Comparison of ENCODE assay signal across 13 cellular contexts in the genomic region with DNA sequence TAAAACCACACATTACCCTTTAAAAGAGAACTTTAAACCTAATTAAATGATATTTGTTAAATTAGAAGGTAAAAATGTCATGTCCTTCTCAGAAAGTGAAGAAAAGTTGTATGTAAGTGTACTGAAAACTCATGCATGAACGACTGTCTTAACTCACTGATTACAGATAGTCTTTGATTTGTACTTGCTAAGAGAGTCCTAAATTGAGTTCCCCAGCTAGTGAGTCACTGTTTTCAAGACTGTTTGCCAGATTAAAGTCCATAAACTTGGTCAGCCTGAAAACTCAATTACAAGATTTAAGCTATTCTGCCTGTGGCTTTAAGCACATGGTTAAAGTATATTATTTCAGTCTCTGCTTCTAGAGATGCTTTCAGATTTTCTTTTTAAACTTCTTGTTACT.
A peak's percentile ranks its signal among the peaks of the same experiment; 100 is the strongest.
DNase-seq lines count a peak whose midpoint lies in the region; ATAC-seq, FAIRE-seq and TF ChIP-seq lines count a peak whose summit lies in the region.
"Had no signal": no experiment of that assay in that cellular context is flagged by ENCODE, and none has a peak within 500 bp of the region (broad histone marks: within the 10 kb centered on the region; RNA-seq: fewer than 3 reads in every experiment).

No MANE protein-coding gene starts in this region.

- no peaks in the 10 kb centered on the region for H3K27me3 Mint-ChIP-seq in Caco-2 (ENCODE audit: insufficient read depth, unreplicated experiment)
- no peaks in the 10 kb centered on the region for H3K27me3 Mint-ChIP-seq in activated naive CD8-positive, alpha-beta T cell treated with anti-CD3 and anti-CD28 coated beads, Interleukin-2, amount 50 U/mL, for 24 hours

- H3K36me3 Mint-ChIP-seq in Caco-2 (ENCODE audit: insufficient read depth, unreplicated experiment), result no peaks in the 10 kb centered on the region
- H3K36me3 Mint-ChIP-seq in activated naive CD8-positive, alpha-beta T cell treated with anti-CD3 and anti-CD28 coated beads, Interleukin-2, amount 50 U/mL, for 24 hours (ENCODE audit: low read depth), result peaks cover 5% of the 10 kb centered on the region

- 21 to 30% methylated on average over 1 of the region's 1 CpG for WGBS in pancreas, 2 donors

- ATAC-seq in pancreas (no peak), HG02938 (IDR thresholded peaks at IDR 0.05; ENCODE audit: unreplicated experiment) (no peak)
- no peak for ATAC-seq in activated naive CD8-positive, alpha-beta T cell treated with anti-CD3 and anti-CD28 coated beads, Interleukin-2, amount 50 U/mL, for 24 hours
- ATAC-seq: left lobe of liver had no signal

- intact Hi-C loops in Caco-2 (cut with micrococcal nuclease; ENCODE audit: unreplicated experiment), result no loop called here
- intact Hi-C loops in pancreas (cut with DNase I), result no loop called here

- BruUV-seq in Caco-2 (replicated peaks; lab: Mats Ljungman, UMichigan), result no TSS peak

- DNase-seq in Caco-2 (peak in 1 of 2 experiments; percentile 14), RCC 7860 (ENCODE audit: low spot score) (peak; percentile 4), fibroblast of peridontal ligament (ENCODE audit: extremely low read depth) (peak; percentile 67), pancreas (no peak), DMS79 treated with DMSO at 0.1 percent for 48 hours (lab: John Stamatoyannopoulos, UW) (no peak), GM19240 (ENCODE audit: insufficient read length, low spot score) (no peak)
- no peak for DNase-seq in activated naive CD8-positive, alpha-beta T cell treated with anti-CD3 and anti-CD28 coated beads, Interleukin-2, amount 50 U/mL, for 24 hours
- DNase-seq: activated naive CD4-positive, alpha-beta T cell treated with anti-CD3 and anti-CD28 coated beads, Interleukin-2, amount 50 U/mL, for 16 hours; GF-D8; RPMI8226 had no signal

- no peaks in the 10 kb centered on the region for H3K4me1 Mint-ChIP-seq in Caco-2 (ENCODE audit: low read depth, unreplicated experiment)
- H3K4me1 Mint-ChIP-seq in activated naive CD8-positive, alpha-beta T cell treated with anti-CD3 and anti-CD28 coated beads, Interleukin-2, amount 50 U/mL, for 24 hours, result no peaks in the 10 kb centered on the region

- POLR2A ChIA-PET in Caco-2 (lab: Charles Lee), result interaction anchor here (0.6 kb wide), 1 partner anchor 114 kb away, joined by 8 read pairs; no protein-coding TSS in a partner anchor

- peak overlapping the region; percentile 74 for H3K4me3 Mint-ChIP-seq in Caco-2 (ENCODE audit: unreplicated experiment)
- H3K4me3 Mint-ChIP-seq in activated naive CD8-positive, alpha-beta T cell treated with anti-CD3 and anti-CD28 coated beads, Interleukin-2, amount 50 U/mL, for 24 hours, result no peak overlapping the region

- H3K9me3 ChIP-seq in Caco-2, result no peaks in the 10 kb centered on the region
- no peaks in the 10 kb centered on the region for H3K9me3 ChIP-seq in pancreas

- CTCF ChIA-PET in Caco-2 (lab: Charles Lee), result no interaction called here

- H3K27ac Mint-ChIP-seq in Caco-2 (ENCODE audit: unreplicated experiment), result peak overlapping the region; percentile 48
- H3K27ac Mint-ChIP-seq in activated naive CD8-positive, alpha-beta T cell treated with anti-CD3 and anti-CD28 coated beads, Interleukin-2, amount 50 U/mL, for 24 hours, result no peak overlapping the region

- FAIRE-seq in RCC 7860 (lab: Jason Lieb, UNC) (peak; percentile 85), pancreas (lab: Jason Lieb, UNC) (peak; percentile 97)

- H3K4me3 ChIP-seq in Caco-2 (ENCODE audit: low read depth, low read length) (no peak overlapping the region), pancreas (no peak overlapping the region)
- H3K4me3 ChIP-seq: BLaER1 treated with 17β-estradiol and CSF1 and Interleukin-3, amounts not matched to agents 10 nM and 100 nM had no signal

- H3K4me1 ChIP-seq in Caco-2 (peaks cover 24% of the 10 kb centered on the region), pancreas (no peaks in the 10 kb centered on the region)
- H3K4me1 ChIP-seq: BLaER1 treated with 17β-estradiol and CSF1 and Interleukin-3, amounts not matched to agents 10 nM and 100 nM had no signal

- TF ChIP-seq CTCF in Caco-2 (IDR thresholded peaks at IDR 0.05; ENCODE audit: insufficient read depth in 1 of 2, low read depth in 1 of 2, low read length in 1 of 2, severe bottlenecking in 1 of 2, unreplicated experiment in 1 of 2), result no peak
- TF ChIP-seq CTCF in pancreas (IDR thresholded peaks at IDR 0.05), result no peak

- H3K27me3 ChIP-seq in Caco-2 (replicated peaks; ENCODE audit: control insufficient read depth, insufficient read depth, low read length), result no peaks in the 10 kb centered on the region
- no peaks in the 10 kb centered on the region for H3K27me3 ChIP-seq in pancreas

- H3K27ac ChIP-seq in pancreas, result no peak overlapping the region
- H3K27ac ChIP-seq: BLaER1 treated with 17β-estradiol and CSF1 and Interleukin-3, amounts not matched to agents 10 nM and 100 nM had no signal

- H3K36me3 ChIP-seq in Caco-2 (ENCODE audit: control insufficient read depth, insufficient read depth, low read length) (no peaks in the 10 kb centered on the region), pancreas (no peaks in the 10 kb centered on the region)
- H3K36me3 ChIP-seq: BLaER1 treated with 17β-estradiol and CSF1 and Interleukin-3, amounts not matched to agents 10 nM and 100 nM had no signal

- no peaks in the 10 kb centered on the region for H3K9me3 Mint-ChIP-seq in Caco-2 (ENCODE audit: unreplicated experiment)
- H3K9me3 Mint-ChIP-seq in activated naive CD8-positive, alpha-beta T cell treated with anti-CD3 and anti-CD28 coated beads, Interleukin-2, amount 50 U/mL, for 24 hours, result peaks cover 3% of the 10 kb centered on the region

Comparison
In these comparisons a context has a peak if more than half of its experiments do, and no peak if none do; other contexts are left out.
1. DNase-seq: peak in RCC 7860 (single experiment) and fibroblast of peridontal ligament (single experiment); none in pancreas (0 of 6), DMS79 treated with DMSO at 0.1 percent for 48 hours (single experiment), activated naive CD8-positive, alpha-beta T cell treated with anti-CD3 and anti-CD28 coated beads, Interleukin-2, amount 50 U/mL, for 24 hours (single experiment) and GM19240 (single experiment).